In the genomic region with DNA sequence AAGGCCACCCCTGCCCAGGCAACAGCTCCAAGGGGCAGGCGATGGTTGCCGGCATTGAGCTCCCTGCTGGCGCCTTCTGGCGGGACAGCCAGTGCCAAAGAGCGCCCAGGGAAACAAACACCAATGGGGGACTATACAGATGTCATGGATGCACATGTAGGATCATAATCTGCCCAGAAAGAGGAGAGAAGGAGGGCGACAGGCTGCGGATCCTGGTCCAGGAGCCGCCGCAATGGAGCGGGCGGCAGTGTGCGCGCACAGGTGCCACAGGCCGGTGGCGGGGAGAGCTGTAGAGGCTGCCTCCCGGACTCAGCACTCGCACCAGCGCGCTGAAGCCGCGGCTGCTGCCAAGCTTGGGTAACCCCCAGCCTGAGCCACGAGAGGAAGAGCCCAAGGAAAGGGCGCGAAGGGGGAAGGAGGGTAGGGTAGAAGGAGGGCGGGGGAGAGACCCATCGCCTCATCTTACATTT, we compare ENCODE assay signal across 10 cellular contexts. TPM values are rescaled to one million over a fixed set of nuclear protein-coding genes. Genes with fewer than 3 reads are reported as not detected.
DNase-seq lines count a peak whose midpoint lies in the region; ATAC-seq and TF ChIP-seq lines count a peak whose summit lies in the region.
"Had no signal": no experiment of that assay in that cellular context is flagged by ENCODE, and none has a peak within 500 bp of the region (broad histone marks: within the 10 kb centered on the region; RNA-seq: fewer than 3 reads in every experiment).

No MANE protein-coding gene starts in this region.

- H3K4me3 Mint-ChIP-seq in neural crest cell, result peak overlapping the region; percentile 88
- H3K4me3 Mint-ChIP-seq in HFFc6, result no peak overlapping the region

- no peak for ATAC-seq in HG02610 (IDR thresholded peaks at IDR 0.05; ENCODE audit: unreplicated experiment)
- ATAC-seq: psoas muscle had no signal

- H3K36me3 Mint-ChIP-seq in neural crest cell (ENCODE audit: low read depth), result no peaks in the 10 kb centered on the region
- no peaks in the 10 kb centered on the region for H3K36me3 Mint-ChIP-seq in HFFc6 (ENCODE audit: low read depth)

- H3K9me3 Mint-ChIP-seq in neural crest cell (no peaks in the 10 kb centered on the region), HFFc6 (peaks cover 27% of the 10 kb centered on the region)

- H3K27ac Mint-ChIP-seq in neural crest cell (ENCODE audit: unreplicated experiment) (peak overlapping the region; percentile 8), HFFc6 (no peak overlapping the region)

- H3K4me3 ChIP-seq in coronary artery, result peak overlapping the region; percentile 40
- H3K4me3 ChIP-seq: psoas muscle had no signal

- DNase-seq in DMS 273 treated with DMSO at 0.1 percent for 48 hours (lab: John Stamatoyannopoulos, UW), result peak; percentile 66
- peak; percentile 71 for DNase-seq in NCI-H2107 treated with DMSO at 0.1 percent for 48 hours (lab: John Stamatoyannopoulos, UW; ENCODE audit: unreplicated experiment)
- no peak for DNase-seq in coronary artery (ENCODE audit: low spot score)
- DNase-seq in neural crest cell (ENCODE audit: low read depth, low spot score), result peak; percentile 44
- DNase-seq in LoVo (ENCODE audit: low spot score), result no peak
- DNase-seq in HFFc6, result no peak
- no peak for DNase-seq in stimulated activated CD8-positive, alpha-beta memory T cell treated with anti-CD3 and anti-CD28 coated beads, Interleukin-4, amount 100 ng/mL, for 48 hours
- DNase-seq: stimulated activated naive CD4-positive, alpha-beta T cell had no signal

- no peak overlapping the region for H3K27ac ChIP-seq in coronary artery
- H3K27ac ChIP-seq: psoas muscle had no signal

- peaks cover 19% of the 10 kb centered on the region for H3K4me1 Mint-ChIP-seq in neural crest cell
- H3K4me1 Mint-ChIP-seq in HFFc6 (ENCODE audit: low read depth), result no peaks in the 10 kb centered on the region

- H3K27me3 Mint-ChIP-seq in neural crest cell (ENCODE audit: low read depth) (peaks cover 65% of the 10 kb centered on the region), HFFc6 (ENCODE audit: insufficient read depth) (no peaks in the 10 kb centered on the region)

- no peak for TF ChIP-seq CTCF in coronary artery (IDR thresholded peaks at IDR 0.05)
- TF ChIP-seq CTCF in neural crest cell (conservative IDR thresholded peaks at IDR 0.05), result peak; percentile 42
- no peak for TF ChIP-seq CTCF in HFFc6 (IDR thresholded peaks at IDR 0.05)

RNA-seq across cellular contexts. Expression of a gene that starts 0.4 kb away (rescaled TPM):
- 2.0 and 2.2 TPM in 2 replicates for total RNA-seq in neural crest cell
- total RNA-seq in HFFc6 (2021; fragmentation: NEBNext Ultra II Directional; extraction: Animal tissue kit (Norgen Biotek cat#: 25700)), result not detected
- total RNA-seq: psoas muscle had no signal

Comparison
In these comparisons a context has a peak if more than half of its experiments do, and no peak if none do; other contexts are left out.
1. DNase-seq: peak in DMS 273 treated with DMSO at 0.1 percent for 48 hours (single experiment), NCI-H2107 treated with DMSO at 0.1 percent for 48 hours (single experiment) and neural crest cell (single experiment); none in coronary artery (single experiment), LoVo (single experiment), HFFc6 (single experiment) and stimulated activated CD8-positive, alpha-beta memory T cell treated with anti-CD3 and anti-CD28 coated beads, Interleukin-4, amount 100 ng/mL, for 48 hours (single experiment).